ENCODE assay signal across 23 cellular contexts in the genomic region with DNA sequence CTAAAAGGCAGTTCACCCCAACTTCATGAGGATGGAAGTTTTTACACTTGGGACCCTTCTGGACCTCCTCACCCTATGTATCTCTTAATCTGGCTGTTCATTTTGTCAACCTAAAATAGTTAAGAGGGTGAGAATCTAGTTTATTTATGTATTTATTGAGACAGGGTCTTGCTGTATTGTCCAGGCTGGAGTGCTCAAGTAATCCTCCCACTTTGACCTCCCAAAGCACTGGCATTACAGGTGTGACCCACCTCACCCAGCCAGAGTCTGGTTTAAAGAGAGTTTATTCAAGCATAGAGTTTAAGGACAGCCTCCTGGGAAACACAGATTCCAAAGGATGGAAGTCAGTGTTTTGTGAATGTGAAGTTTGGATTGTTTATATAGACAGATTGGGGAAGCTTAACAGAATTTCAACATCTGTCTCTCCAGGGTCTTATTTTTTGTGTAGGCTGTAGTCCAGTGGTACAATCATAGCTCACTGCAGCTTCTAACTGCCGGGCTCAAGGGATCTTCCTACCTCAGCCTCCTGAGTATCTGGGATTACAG. TPM values are rescaled to one million over a fixed set of nuclear protein-coding genes. Genes with fewer than 3 reads are reported as not detected.
A peak's percentile ranks its signal among the peaks of the same experiment; 100 is the strongest.
DNase-seq lines count a peak whose midpoint lies in the region; ATAC-seq, FAIRE-seq and TF ChIP-seq lines count a peak whose summit lies in the region.
"Had no signal": no experiment of that assay in that cellular context is flagged by ENCODE, and none has a peak within 500 bp of the region (broad histone marks: within the 10 kb centered on the region; RNA-seq: fewer than 3 reads in every experiment).

No MANE protein-coding gene starts in this region.

- no TSS peak for BruUV-seq in HepG2 (replicated peaks; lab: Mats Ljungman, UMichigan)

- FAIRE-seq in HepG2 (lab: Jason Lieb, UNC) = no peak

- H2AFZ ChIP-seq in HepG2 (ENCODE audit: low read length) = no peak overlapping the region

- POLR2A ChIA-PET in HepG2 (lab: Yijun Ruan, JAX) = interaction anchor here (3.5 kb wide), 1 partner anchor 7 kb away, joined by 22 read pairs; a partner anchor contains a TSS

- CTCF ChIA-PET in HepG2 (lab: Yijun Ruan, JAX; ENCODE audit: low intra/inter-chr PET ratio, low total read pairs) = no interaction called here

- no peak overlapping the region for H3K27ac Mint-ChIP-seq in CD14-positive monocyte
- H3K27ac Mint-ChIP-seq: B cell; CD4-positive, CD25-positive, alpha-beta regulatory T cell had no signal

- H3K9me3 ChIP-seq in HepG2 (ENCODE audit: low read length) = no peaks in the 10 kb centered on the region
- H3K9me3 ChIP-seq in right lobe of liver = no peaks in the 10 kb centered on the region
- H3K9me3 ChIP-seq in mucosa of descending colon = no peaks in the 10 kb centered on the region
- H3K9me3 ChIP-seq in HAP-1 = no peaks in the 10 kb centered on the region

- in situ Hi-C loops in HepG2 (cut with HindIII; ENCODE audit: extremely low pct_ligation_motif_present, low pct_unique_long_range_greater_than_20kb) = no loop called here
- in situ Hi-C loops in HAP-1 (cut with MboI; ENCODE audit: low sequenced_read_pairs) = no loop called here

- H3K4me1 ChIP-seq in HepG2 (ENCODE audit: insufficient read depth, low read length) (peaks cover 44% of the 10 kb centered on the region), right lobe of liver (no peaks in the 10 kb centered on the region), mucosa of descending colon (ENCODE audit: low read depth) (peaks cover 14% of the 10 kb centered on the region), HAP-1 (no peaks in the 10 kb centered on the region)

- WGBS in HepG2 (ENCODE audit: low lambda C conversion rate) = 0% methylated on average over 1 of the region's 1 CpG
- WGBS in right lobe of liver (ENCODE audit: insufficient coverage, low coverage, low lambda C conversion rate, missing lambda C conversion rate) = 80% methylated on average over 1 of the region's 1 CpG

- no peaks in the 10 kb centered on the region for H4K20me1 ChIP-seq in HepG2 (ENCODE audit: insufficient read depth, low read length)

- H3K36me3 ChIP-seq in HepG2 (replicated peaks in 1 of 2; ENCODE audit: control insufficient read depth in 1 of 2, insufficient read depth in 2 of 2, low read length in 2 of 2) (no peaks in the 10 kb centered on the region), right lobe of liver (no peaks in the 10 kb centered on the region), mucosa of descending colon (ENCODE audit: low read depth) (no peaks in the 10 kb centered on the region), HAP-1 (replicated peaks) (no peaks in the 10 kb centered on the region)

- peak; percentile 44 for ATAC-seq in HepG2
- no peak for ATAC-seq in right lobe of liver
- ATAC-seq in mucosa of descending colon = peak; percentile 49
- no peak for ATAC-seq in GM19351 (IDR thresholded peaks at IDR 0.05; ENCODE audit: unreplicated experiment)
- ATAC-seq in GM19023 (IDR thresholded peaks at IDR 0.05; ENCODE audit: unreplicated experiment) = no peak

- H3K9me3 Mint-ChIP-seq in CD14-positive monocyte = peaks cover 0 to 18% (median 5%) of the 10 kb centered on the region in 7 donors

- no peaks in the 10 kb centered on the region for H3K4me1 Mint-ChIP-seq in CD14-positive monocyte
- H3K4me1 Mint-ChIP-seq: B cell had no signal

- H3K36me3 Mint-ChIP-seq in CD14-positive monocyte = no peaks in the 10 kb centered on the region
- H3K36me3 Mint-ChIP-seq: CD4-positive, CD25-positive, alpha-beta regulatory T cell had no signal

- H3K27me3 Mint-ChIP-seq in CD14-positive monocyte (ENCODE audit: low read depth in 3 of 3) = peaks cover 0 to 2% (median 2%) of the 10 kb centered on the region in 3 donors
- H3K27me3 Mint-ChIP-seq: B cell had no signal

- H3K27ac ChIP-seq in HepG2 (ENCODE audit: extremely low read length, insufficient read depth, low read length) (no peak overlapping the region), right lobe of liver (no peak overlapping the region)
- H3K27ac ChIP-seq: 22Rv1, KMS-11 had no signal

- no peaks in the 10 kb centered on the region for H3K79me2 ChIP-seq in HepG2 (ENCODE audit: insufficient read depth, low read length)

- no peak for TF ChIP-seq RAD21 in HepG2 (CRISPR knock-in tag; IDR thresholded peaks at IDR 0.05)

- TF ChIP-seq EP300 in HepG2 (IDR thresholded peaks at IDR 0.05; ENCODE audit: low read depth in 2 of 2, low read length in 2 of 2) (no peak), HepG2 (CRISPR knock-in tag; IDR thresholded peaks at IDR 0.05; ENCODE audit: borderline replicate concordance) (no peak)

- no peak overlapping the region for H3K4me3 Mint-ChIP-seq in CD14-positive monocyte
- H3K4me3 Mint-ChIP-seq: B cell; CD4-positive, CD25-positive, alpha-beta regulatory T cell had no signal

- no peak overlapping the region; a peak in 1 of 6 replicates for H3K4me3 ChIP-seq in HepG2 (replicated peaks in 1 of 3; ENCODE audit: insufficient read depth in 1 of 3, low read depth in 2 of 3, low read length in 3 of 3)
- H3K4me3 ChIP-seq in right lobe of liver = no peak overlapping the region
- H3K4me3 ChIP-seq in mucosa of descending colon = no peak overlapping the region
- no peak overlapping the region for H3K4me3 ChIP-seq in HAP-1

- no peak for TF ChIP-seq CTCF in HepG2 (CRISPR knock-in tag; IDR thresholded peaks at IDR 0.05)
- TF ChIP-seq CTCF in right lobe of liver (IDR thresholded peaks at IDR 0.05) = no peak
- no peak for TF ChIP-seq CTCF in mucosa of descending colon (IDR thresholded peaks at IDR 0.05)
- TF ChIP-seq CTCF in CD14-positive monocyte (IDR thresholded peaks at IDR 0.05) = no peak

- peak overlapping the region; percentile 41 for H3K4me2 ChIP-seq in HepG2 (ENCODE audit: low read depth, low read length)
- H3K4me2 ChIP-seq: KMS-11 had no signal

- no peaks in the 10 kb centered on the region for H3K27me3 ChIP-seq in HepG2 (ENCODE audit: control insufficient read depth in 1 of 2, insufficient read depth in 2 of 2, low read length in 2 of 2)
- H3K27me3 ChIP-seq in right lobe of liver = no peaks in the 10 kb centered on the region
- H3K27me3 ChIP-seq in HAP-1 (ENCODE audit: low read depth) = no peaks in the 10 kb centered on the region

- DNase-seq in HepG2 (ENCODE audit: low spot score) (no peak), right lobe of liver (no peak), fibroblast of peridontal ligament (ENCODE audit: extremely low read depth) (peak; percentile 90), mucosa of descending colon (no peak), CD14-positive monocyte (ENCODE audit: low spot score) (no peak), HAP-1 (ENCODE audit: low spot score in 2 of 2) (no peak)
- DNase-seq: CD4-positive, CD25-positive, alpha-beta regulatory T cell; COR-L47; DMS153; GDM1; GOT3; MV-4-11; NCI-H1417; NCI-H187 treated with DMSO at 0.1 percent for 48 hours; NCI-H226; NCI-H524; NCI-H82; Right ventricle myocardium superior had no signal

- intact Hi-C loops in HepG2 (cut with micrococcal nuclease; ENCODE audit: unreplicated experiment) = no loop called here
- intact Hi-C loops in right lobe of liver (cut with DNase I) = no loop called here
- intact Hi-C loops in mucosa of descending colon (cut with DNase I, micrococcal nuclease) = no loop called here
- intact Hi-C loops in CD14-positive monocyte (cut with micrococcal nuclease) = no loop called here

- H3K9ac ChIP-seq in HepG2 (ENCODE audit: insufficient read depth, low read depth, low read length) = no peak overlapping the region
- H3K9ac ChIP-seq: KMS-11 had no signal

- TF ChIP-seq POLR2A in HepG2 (IDR thresholded peaks at IDR 0.05; ENCODE audit: insufficient read depth in 1 of 2, low read depth in 2 of 2, low read length in 2 of 2) (no peak), right lobe of liver (IDR thresholded peaks at IDR 0.05) (no peak)

TF ChIP-seq in HepG2, 621 proteins besides CTCF, POLR2A, EP300 and RAD21:
- TF ChIP-seq ZNF460 (CRISPR knock-in tag; IDR thresholded peaks at IDR 0.05; ENCODE audit: borderline replicate concordance) (peak; percentile 61; the same call in 1 of the 2 replicates), ZNF547 (CRISPR knock-in tag; IDR thresholded peaks at IDR 0.05) (no peak), HNF4G (IDR thresholded peaks at IDR 0.05; ENCODE audit: borderline replicate concordance, low read depth, low read length) (0 out of 2 replicates have a peak, but pooled peaks have one; percentile 4), HNF4G (CRISPR knock-in tag; IDR thresholded peaks at IDR 0.05; ENCODE audit: borderline replicate concordance, low read depth) (no peak), ZNF121 (CRISPR knock-in tag; IDR thresholded peaks at IDR 0.05) (peak; percentile 95), ZMYM3 (CRISPR knock-in tag; IDR thresholded peaks at IDR 0.05) (peak; percentile 35; the same call in 1 of the 2 replicates)

RNA-seq across cellular contexts. Expression of a gene that starts 8.0 kb away (rescaled TPM):
- total RNA-seq in HepG2 (2016; rRNA removed; fragmentation: Illumina TruSeq; extraction: Trizol) (45.8 and 68.8 TPM in 2 replicates), right lobe of liver (10 to 100 TPM in 5 of 6 experiments, 1 to 10 TPM in 1; 8.7 to 19.3 (median 13.0) TPM), mucosa of descending colon (10 to 100 TPM; 31.0 to 50.1 (median 35.0) TPM)
- 5.2 and 7.9 TPM in 2 replicates for total RNA-seq in HepG2 (2016; cell fraction: cytosol; rRNA removed; fragmentation: Illumina TruSeq; extraction: Trizol; ENCODE audit: low read depth)
- total RNA-seq in HepG2 (2016; cell fraction: insoluble cytoplasmic fraction; rRNA removed; fragmentation: Illumina TruSeq; extraction: Trizol) = 49.0 and 68.2 TPM in 2 replicates
- 9.3 and 10.9 TPM in 2 replicates for total RNA-seq in HepG2 (2016; cell fraction: membrane; rRNA removed; fragmentation: Illumina TruSeq; extraction: Trizol)
- 23.2 and 23.8 TPM in 2 replicates for total RNA-seq in HepG2 (2016; cell fraction: nucleus; rRNA removed; fragmentation: Illumina TruSeq; extraction: Trizol)
- polyA plus RNA-seq in HepG2 (2011; rRNA removed) (15.9 and 17.5 TPM in 2 replicates), CD14-positive monocyte (10 to 100 TPM; 10.4 to 14.7 TPM)
- 5.6 and 9.8 TPM in 2 replicates for polyA plus RNA-seq in HepG2 (2011; cell fraction: cytosol; rRNA removed)
- polyA plus RNA-seq in HepG2 (2011; cell fraction: nucleus; rRNA removed) = 7.9 and 10.8 TPM in 2 replicates
- 19.1 and 29.9 TPM in 2 replicates for polyA plus RNA-seq in HepG2 (2012)
- 0.89 and 1.1 TPM in 2 replicates for polyA plus RNA-seq in HepG2 (2016; cell fraction: cytosol; fragmentation: Illumina TruSeq; extraction: Trizol; ENCODE audit: low read depth)
- 30.1 and 36.8 TPM in 2 replicates for polyA plus RNA-seq in HepG2 (2016; cell fraction: insoluble cytoplasmic fraction; fragmentation: Illumina TruSeq; extraction: Trizol; ENCODE audit: low read depth)
- 2.9 and 3.3 TPM in 2 replicates for polyA plus RNA-seq in HepG2 (2016; cell fraction: membrane; fragmentation: Illumina TruSeq; extraction: Trizol; ENCODE audit: low read depth)
- polyA plus RNA-seq in HepG2 (2016; cell fraction: nucleus; fragmentation: Illumina TruSeq; extraction: Trizol; ENCODE audit: insufficient read depth, low read depth) = 22.3 and 23.3 TPM in 2 replicates
- polyA minus RNA-seq in HepG2 (2011; rRNA and poly(A)+ RNA removed; ENCODE audit: low replicate concordance) = 18.9 and 33.5 TPM in 2 replicates
- polyA minus RNA-seq in HepG2 (2011; cell fraction: cytosol; rRNA and poly(A)+ RNA removed) = 26.9 and 27.8 TPM in 2 replicates
- polyA minus RNA-seq in HepG2 (2011; cell fraction: nucleus; rRNA and poly(A)+ RNA removed) = 31.4 and 41.6 TPM in 2 replicates

Comparison
In these comparisons a context has a peak if more than half of its experiments do, and no peak if none do; other contexts are left out.
1. ATAC-seq: peak in HepG2 (single experiment) and mucosa of descending colon (single experiment); none in right lobe of liver (0 of 4), GM19351 (single experiment) and GM19023 (single experiment).